Comparison of ENCODE assay signal across 8 cellular contexts in the genomic region with DNA sequence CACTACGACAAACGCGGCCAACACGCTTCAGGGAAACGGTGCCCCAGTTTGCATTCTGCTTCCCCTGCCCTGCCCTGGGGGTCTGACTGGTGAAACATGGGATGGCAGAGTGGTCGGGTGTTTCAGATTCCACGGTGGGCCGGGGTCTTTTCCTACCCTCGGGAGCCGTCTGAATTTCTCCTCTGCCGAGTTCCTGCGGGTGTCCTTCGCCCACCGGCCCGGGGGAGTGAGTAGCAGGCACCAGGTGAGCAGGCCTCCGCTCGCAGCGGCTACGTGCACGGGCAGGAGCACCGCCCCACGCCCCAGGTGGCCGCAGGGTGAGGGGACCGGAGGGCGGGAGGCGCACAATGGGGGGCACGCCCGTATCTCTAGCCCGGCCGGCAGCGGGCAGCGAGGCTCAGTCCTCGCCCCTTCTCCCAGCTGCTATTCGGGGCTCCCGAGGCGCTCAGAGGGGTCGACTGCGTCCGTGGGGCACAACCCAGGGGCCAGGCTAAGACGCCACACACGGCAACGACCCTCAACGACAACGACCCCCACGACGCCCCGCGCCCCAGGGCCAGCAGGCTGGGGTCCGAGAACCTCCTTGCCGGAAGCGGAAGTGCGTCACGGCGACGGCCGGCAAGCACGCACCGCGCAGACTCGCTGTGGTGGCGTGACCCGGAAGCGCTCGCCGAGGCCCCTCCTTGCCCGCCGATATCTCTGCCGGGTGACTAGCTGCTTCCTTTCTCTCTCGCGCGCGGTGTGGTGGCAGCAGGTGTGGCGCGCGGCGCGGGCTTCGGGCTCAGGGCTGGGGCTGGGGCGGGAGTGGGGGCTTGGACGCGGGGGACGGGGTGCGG. TPM values are rescaled to one million over a fixed set of nuclear protein-coding genes. Genes with fewer than 3 reads are reported as not detected.
DNase-seq lines count a peak whose midpoint lies in the region; ATAC-seq and TF ChIP-seq lines count a peak whose summit lies in the region.

A gene (plus strand): TSS at position 721 of the 836 bp plus-strand sequence. CDS start 236 bp downstream, outside the sequence.

- POLR2A ChIA-PET in AG04449 (lab: Yijun Ruan, JAX) = interaction anchor here (0.8 to 1.0 kb wide), 3 partner anchors 19 to 81 kb away, joined by 3 to 4 read pairs (median 3); a partner anchor contains a TSS
- POLR2A ChIA-PET in activated B cell treated with CpG ODN at 0.5 μM for 24 hours (lab: Charles Lee) = interaction anchor here (0.6 to 2.1 kb wide), 21 partner anchors 11 to 1081 kb away, joined by 3 to 21 read pairs (median 4); a partner anchor contains a TSS

- H3K9me3 Mint-ChIP-seq in activated B cell treated with CpG ODN at 0.5 μM for 24 hours = no peaks in the 10 kb centered on the region

- intact Hi-C loops in activated B cell treated with CpG ODN at 0.5 μM for 24 hours (cut with micrococcal nuclease) = loop anchor here (1.0 to 10.0 kb wide), 7 partner anchors 21 to 548 kb away; a partner anchor contains a TSS

- peaks cover 48% of the 10 kb centered on the region for H3K36me3 Mint-ChIP-seq in activated B cell treated with CpG ODN at 0.5 μM for 24 hours (ENCODE audit: low read depth)

- DNase-seq in AG04449 (ENCODE audit: low read depth, low spot score) (no peak), NCI-H2196 treated with DMSO at 0.1 percent for 48 hours (lab: John Stamatoyannopoulos, UW; ENCODE audit: unreplicated experiment) (peak; percentile 86), activated B cell treated with CpG ODN at 0.5 μM for 24 hours (peak; percentile 91), cardiac fibroblast (ENCODE audit: low read depth in 2 of 2) (peak; percentile 89 to 91), islet precursor cell (peak; percentile 95)
- DNase-seq in stimulated activated CD4-positive, alpha-beta T cell treated with anti-CD3 and anti-CD28 coated beads, Interleukin-12 subunit alpha, Interleukin-12 subunit beta, amount 100 ng/mL, for 4 hours = peak; percentile 91

- CTCF ChIA-PET in AG04449 (lab: Yijun Ruan, JAX) (interaction anchor here (0.6 to 1.9 kb wide), 9 partner anchors 9 to 84 kb away, joined by 3 to 8 read pairs (median 3); no protein-coding TSS in a partner anchor), activated B cell treated with CpG ODN at 0.5 μM for 24 hours (lab: Charles Lee) (no interaction called here)

- H3K27me3 Mint-ChIP-seq in activated B cell treated with CpG ODN at 0.5 μM for 24 hours = no peaks in the 10 kb centered on the region

- H3K4me3 Mint-ChIP-seq in activated B cell treated with CpG ODN at 0.5 μM for 24 hours = peak within 1 kb of the TSS; percentile 89

- ATAC-seq in GM18873 (IDR thresholded peaks at IDR 0.05; ENCODE audit: low FRiP score, unreplicated experiment) = peak; percentile 55
- ATAC-seq in HG03139 (IDR thresholded peaks at IDR 0.05; ENCODE audit: unreplicated experiment) = peak; percentile 71
- peak; percentile 87 for ATAC-seq in activated B cell treated with CpG ODN at 0.5 μM for 24 hours (ENCODE audit: low read depth)

- H3K4me3 ChIP-seq in AG04449 (ENCODE audit: low read depth, low read length) = peak within 1 kb of the TSS; percentile 98
- H3K4me3 ChIP-seq in cardiac fibroblast (replicated peaks in 1 of 2; ENCODE audit: low read depth in 2 of 2, low read length in 2 of 2) = peak within 1 kb of the TSS; percentile 97 to 99

- H3K4me1 Mint-ChIP-seq in activated B cell treated with CpG ODN at 0.5 μM for 24 hours = peaks cover 48% of the 10 kb centered on the region

- TF ChIP-seq CTCF in AG04449 (IDR thresholded peaks at IDR 0.05; ENCODE audit: insufficient read depth, low read length, missing control alignments) (no peak), activated B cell treated with CpG ODN at 0.5 μM for 24 hours (IDR thresholded peaks at IDR 0.05) (no peak), cardiac fibroblast (IDR thresholded peaks at IDR 0.05; ENCODE audit: low read depth, low read length) (no peak)

- H3K27ac Mint-ChIP-seq in activated B cell treated with CpG ODN at 0.5 μM for 24 hours = peak within 1 kb of the TSS; percentile 80

RNA-seq across cellular contexts. Expression of the gene that starts here (rescaled TPM):
- 2,912 and 3,555 TPM in 2 replicates for total RNA-seq in activated B cell treated with CpG ODN at 0.5 μM for 24 hours
